3 cellular contexts compared by ENCODE assay signal in the genomic region with DNA sequence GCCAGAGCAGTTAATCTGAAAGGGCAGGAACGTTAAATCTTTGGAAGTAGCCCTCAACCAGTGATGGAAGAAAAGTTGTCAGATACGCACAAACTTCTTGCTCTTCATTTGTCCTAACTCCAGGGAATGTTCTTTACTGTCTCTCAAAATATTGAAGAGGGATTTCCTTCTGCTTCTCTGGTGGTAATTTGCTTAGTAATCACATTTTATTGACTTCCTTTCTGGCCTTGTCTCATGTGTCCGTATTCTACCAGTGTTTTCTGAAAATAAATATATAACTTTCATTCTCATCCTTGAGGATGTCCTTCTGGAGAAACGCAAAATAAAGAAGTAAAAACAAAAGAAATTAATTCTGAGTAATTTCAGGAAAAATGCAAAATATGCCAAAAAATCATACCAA.
A peak's percentile ranks its signal among the peaks of the same experiment; 100 is the strongest.
TF ChIP-seq lines count a peak whose summit lies in the region.

No MANE protein-coding gene starts in this region.

TF ChIP-seq in A549, 52 proteins besides CTCF, POLR2A, EP300 and RAD21:
- no peak for TF ChIP-seq CBX8 (IDR thresholded peaks at IDR 0.05)
- TF ChIP-seq MAFK (IDR thresholded peaks at IDR 0.05; ENCODE audit: partially characterized antibody), result peak; percentile 81

TF ChIP-seq in H1, 55 proteins besides CTCF, POLR2A, EP300 and RAD21:
- no peak for TF ChIP-seq YY1 (IDR thresholded peaks at IDR 0.05; ENCODE audit: low read depth, low read length)
- TF ChIP-seq TAF7 (optimal IDR thresholded peaks at IDR 0.05; ENCODE audit: borderline replicate concordance, low read depth, low read length), result no peak
- TF ChIP-seq KDM5A (IDR thresholded peaks at IDR 0.05; ENCODE audit: low read length), result no peak
- TF ChIP-seq MAFK (IDR thresholded peaks at IDR 0.05; ENCODE audit: low read depth, low read length), result 0 out of 2 replicates have a peak, but pooled peaks have one; percentile 17

TF ChIP-seq in GM23338, 12 proteins besides CTCF, POLR2A, EP300 and RAD21:
- no peak for TF ChIP-seq NANOG (IDR thresholded peaks at IDR 0.05; ENCODE audit: borderline replicate concordance)
- no peak for TF ChIP-seq CREB1 (CRISPR knock-in tag; IDR thresholded peaks at IDR 0.05; ENCODE audit: low read depth)
- no peak for TF ChIP-seq JUNB (IDR thresholded peaks at IDR 0.05; ENCODE audit: unreplicated experiment)
